In the genomic region with DNA sequence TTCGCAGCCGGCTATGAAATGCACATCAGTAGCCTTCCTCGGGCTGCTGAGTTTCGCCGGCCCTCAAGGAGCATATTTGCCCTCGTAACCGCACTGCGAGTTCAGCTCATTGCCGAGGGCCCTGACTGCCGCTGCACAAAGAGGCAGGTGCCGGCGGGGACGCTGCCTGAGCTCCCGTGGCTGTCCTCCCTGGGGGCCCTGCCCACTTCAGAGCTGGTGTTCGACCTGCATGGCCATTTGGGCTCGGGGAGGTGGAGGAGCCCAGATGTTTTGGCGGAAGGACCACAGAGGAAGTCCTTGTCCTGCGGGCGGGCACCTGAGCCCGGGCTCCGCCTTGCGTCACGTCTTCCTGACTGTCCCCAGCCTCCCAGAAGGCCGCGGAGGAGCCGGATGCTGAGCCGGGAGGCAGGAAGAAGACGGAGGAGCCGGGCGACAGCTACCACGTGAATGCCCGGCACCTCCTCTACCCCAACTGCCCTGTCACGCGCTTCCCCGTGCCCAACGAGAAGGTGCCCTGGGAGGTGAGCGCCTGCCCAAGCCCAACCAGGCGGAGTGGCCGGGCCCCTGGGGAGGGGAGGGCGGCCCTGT, we compare ENCODE assay signal across 1 cellular context.
TF ChIP-seq lines count a peak whose summit lies in the region.

No MANE protein-coding gene starts in this region.

TF ChIP-seq in HCT116, 20 proteins besides CTCF, POLR2A, EP300 and RAD21 (continued from another document):
- TF ChIP-seq, protein P1, sequence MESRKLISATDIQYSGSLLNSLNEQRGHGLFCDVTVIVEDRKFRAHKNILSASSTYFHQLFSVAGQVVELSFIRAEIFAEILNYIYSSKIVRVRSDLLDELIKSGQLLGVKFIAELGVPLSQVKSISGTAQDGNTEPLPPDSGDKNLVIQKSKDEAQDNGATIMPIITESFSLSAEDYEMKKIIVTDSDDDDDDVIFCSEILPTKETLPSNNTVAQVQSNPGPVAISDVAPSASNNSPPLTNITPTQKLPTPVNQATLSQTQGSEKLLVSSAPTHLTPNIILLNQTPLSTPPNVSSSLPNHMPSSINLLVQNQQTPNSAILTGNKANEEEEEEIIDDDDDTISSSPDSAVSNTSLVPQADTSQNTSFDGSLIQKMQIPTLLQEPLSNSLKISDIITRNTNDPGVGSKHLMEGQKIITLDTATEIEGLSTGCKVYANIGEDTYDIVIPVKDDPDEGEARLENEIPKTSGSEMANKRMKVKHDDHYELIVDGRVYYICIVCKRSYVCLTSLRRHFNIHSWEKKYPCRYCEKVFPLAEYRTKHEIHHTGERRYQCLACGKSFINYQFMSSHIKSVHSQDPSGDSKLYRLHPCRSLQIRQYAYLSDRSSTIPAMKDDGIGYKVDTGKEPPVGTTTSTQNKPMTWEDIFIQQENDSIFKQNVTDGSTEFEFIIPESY (IDR thresholded peaks at IDR 0.05; ENCODE audit: extremely low read depth, insufficient replicate concordance, low read length), result peak; percentile 27
- TF ChIP-seq, protein P2, sequence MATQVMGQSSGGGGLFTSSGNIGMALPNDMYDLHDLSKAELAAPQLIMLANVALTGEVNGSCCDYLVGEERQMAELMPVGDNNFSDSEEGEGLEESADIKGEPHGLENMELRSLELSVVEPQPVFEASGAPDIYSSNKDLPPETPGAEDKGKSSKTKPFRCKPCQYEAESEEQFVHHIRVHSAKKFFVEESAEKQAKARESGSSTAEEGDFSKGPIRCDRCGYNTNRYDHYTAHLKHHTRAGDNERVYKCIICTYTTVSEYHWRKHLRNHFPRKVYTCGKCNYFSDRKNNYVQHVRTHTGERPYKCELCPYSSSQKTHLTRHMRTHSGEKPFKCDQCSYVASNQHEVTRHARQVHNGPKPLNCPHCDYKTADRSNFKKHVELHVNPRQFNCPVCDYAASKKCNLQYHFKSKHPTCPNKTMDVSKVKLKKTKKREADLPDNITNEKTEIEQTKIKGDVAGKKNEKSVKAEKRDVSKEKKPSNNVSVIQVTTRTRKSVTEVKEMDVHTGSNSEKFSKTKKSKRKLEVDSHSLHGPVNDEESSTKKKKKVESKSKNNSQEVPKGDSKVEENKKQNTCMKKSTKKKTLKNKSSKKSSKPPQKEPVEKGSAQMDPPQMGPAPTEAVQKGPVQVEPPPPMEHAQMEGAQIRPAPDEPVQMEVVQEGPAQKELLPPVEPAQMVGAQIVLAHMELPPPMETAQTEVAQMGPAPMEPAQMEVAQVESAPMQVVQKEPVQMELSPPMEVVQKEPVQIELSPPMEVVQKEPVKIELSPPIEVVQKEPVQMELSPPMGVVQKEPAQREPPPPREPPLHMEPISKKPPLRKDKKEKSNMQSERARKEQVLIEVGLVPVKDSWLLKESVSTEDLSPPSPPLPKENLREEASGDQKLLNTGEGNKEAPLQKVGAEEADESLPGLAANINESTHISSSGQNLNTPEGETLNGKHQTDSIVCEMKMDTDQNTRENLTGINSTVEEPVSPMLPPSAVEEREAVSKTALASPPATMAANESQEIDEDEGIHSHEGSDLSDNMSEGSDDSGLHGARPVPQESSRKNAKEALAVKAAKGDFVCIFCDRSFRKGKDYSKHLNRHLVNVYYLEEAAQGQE (IDR thresholded peaks at IDR 0.05; ENCODE audit: low read depth), result no peak
- no peak for TF ChIP-seq TCF7L2 (IDR thresholded peaks at IDR 0.05; ENCODE audit: borderline replicate concordance, extremely low read depth, insufficient read depth, insufficient read length)
